In genomic region chr12:101051151-101051550, GRCh38 we compare ENCODE assay signal across 31 cellular contexts.
DNase-seq lines count a peak whose midpoint lies in the region; ATAC-seq, FAIRE-seq and TF ChIP-seq lines count a peak whose summit lies in the region.
"Had no signal": no experiment of that assay in that cellular context is flagged by ENCODE, and none has a peak within 500 bp of the region (broad histone marks: within the 10 kb centered on the region; RNA-seq: fewer than 3 reads in every experiment).

No MANE protein-coding gene starts in this region.

- H3K27ac ChIP-seq in PC-3 (ENCODE audit: low read length) (peak overlapping the region; percentile 60), trophoblast cell (ENCODE audit: low read depth, low read length) (peak overlapping the region; percentile 54), HepG2 (ENCODE audit: extremely low read length, insufficient read depth, low read length) (no peak overlapping the region)
- H3K27ac ChIP-seq: heart right ventricle, WERI-Rb-1 had no signal

- peaks cover 9% of the 10 kb centered on the region; the same call in 1 of the 2 replicates for H3K4me1 ChIP-seq in PC-3 (ENCODE audit: insufficient read depth, low read length)
- peaks cover 5 to 7% of the 10 kb centered on the region in 2 experiments for H3K4me1 ChIP-seq in trophoblast cell (ENCODE audit: control insufficient read depth in 1 of 2, insufficient read depth in 2 of 2, low read length in 2 of 2)
- H3K4me1 ChIP-seq in BE2C: no peaks in the 10 kb centered on the region
- peaks cover 21% of the 10 kb centered on the region for H3K4me1 ChIP-seq in HepG2 (ENCODE audit: insufficient read depth, low read length)
- H3K4me1 ChIP-seq: Peyer's patch had no signal

- no peak overlapping the region for H3K27ac Mint-ChIP-seq in activated T-cell treated with anti-CD3 and anti-CD28 coated beads, Interleukin-2, amount 50 U/mL, for 72 hours
- H3K27ac Mint-ChIP-seq: activated naive CD8-positive, alpha-beta T cell; B cell; effector memory CD8-positive, alpha-beta T cell had no signal

- H4K91ac ChIP-seq in trophoblast cell (ENCODE audit: low read depth, low read length): no peak overlapping the region

- no peak overlapping the region for H4K12ac ChIP-seq in trophoblast cell (ENCODE audit: low read depth, low read length)

- H3K36me3 ChIP-seq in BJ (ENCODE audit: control insufficient read depth, insufficient read depth, low read length) (no peaks in the 10 kb centered on the region), PC-3 (ENCODE audit: low read depth, low read length) (no peaks in the 10 kb centered on the region), trophoblast cell (ENCODE audit: control insufficient read depth in 1 of 2, insufficient read depth in 2 of 2, low read length in 2 of 2) (peaks cover 0 to 2% of the 10 kb centered on the region in 2 experiments), BE2C (no peaks in the 10 kb centered on the region), HepG2 (replicated peaks in 1 of 2; ENCODE audit: control insufficient read depth in 1 of 2, insufficient read depth in 2 of 2, low read length in 2 of 2) (no peaks in the 10 kb centered on the region)
- H3K36me3 ChIP-seq: HAP-1, heart right ventricle, ovary, Peyer's patch, WERI-Rb-1 had no signal

- no peak overlapping the region for H2BK5ac ChIP-seq in trophoblast cell (ENCODE audit: low read depth, low read length, poor library complexity)

- no peak overlapping the region for H4K8ac ChIP-seq in trophoblast cell (ENCODE audit: low read depth, low read length)

- H4K20me1 ChIP-seq in PC-3 (ENCODE audit: low read length) (no peaks in the 10 kb centered on the region), HepG2 (ENCODE audit: insufficient read depth, low read length) (no peaks in the 10 kb centered on the region)

- peaks cover 4% of the 10 kb centered on the region for H3K79me1 ChIP-seq in trophoblast cell (ENCODE audit: low read length)

- DNase-seq in BJ (ENCODE audit: low read depth) (peak; percentile 39), PC-3 (no peak), fibroblast of gingiva (ENCODE audit: low read depth) (peak; percentile 12), trophoblast cell (peak in 1 of 2 donors; percentile 13), BE2C (no peak), HepG2 (ENCODE audit: low spot score) (no peak)
- DNase-seq in activated T-cell treated with anti-CD3 and anti-CD28 coated beads, Interleukin-2, amount 50 U/mL, for 72 hours: no peak
- DNase-seq: activated CD4-positive, alpha-beta T cell treated with anti-CD3 and anti-CD28 coated beads for 4 hours; activated effector memory CD4-positive, alpha-beta T cell treated with Interleukin-2 at 50 U/mL for 16 hours; aorta; caudate nucleus; cortex of kidney; effector memory CD8-positive, alpha-beta T cell; foreskin melanocyte; heart right ventricle; Kasumi-1; NCI-H2107; nephron progenitor cell; ovary; Peyer's patch; SIG-M5; small intestine; stimulated activated naive CD4-positive, alpha-beta T cell treated with Interleukin-2 at 50 U/mL for 16 hours; T1000; WERI-Rb-1 had no signal

- H2BK12ac ChIP-seq in trophoblast cell (ENCODE audit: low read length): no peak overlapping the region

- no peak overlapping the region for H3K18ac ChIP-seq in trophoblast cell (ENCODE audit: low read length)

- no peaks in the 10 kb centered on the region for H3K4me1 Mint-ChIP-seq in activated T-cell treated with anti-CD3 and anti-CD28 coated beads, Interleukin-2, amount 50 U/mL, for 72 hours (ENCODE audit: low read depth)
- H3K4me1 Mint-ChIP-seq: B cell had no signal

- H3K27me3 Mint-ChIP-seq in activated T-cell treated with anti-CD3 and anti-CD28 coated beads, Interleukin-2, amount 50 U/mL, for 72 hours (ENCODE audit: low read depth): no peaks in the 10 kb centered on the region
- H3K27me3 Mint-ChIP-seq: activated naive CD8-positive, alpha-beta T cell; B cell; effector memory CD8-positive, alpha-beta T cell had no signal

- H3K9me3 Mint-ChIP-seq in activated T-cell treated with anti-CD3 and anti-CD28 coated beads, Interleukin-2, amount 50 U/mL, for 72 hours: peaks cover 0 to 1% of the 10 kb centered on the region in 2 donors
- H3K9me3 Mint-ChIP-seq: effector memory CD8-positive, alpha-beta T cell; nephron progenitor cell had no signal

- H3K9me3 ChIP-seq in PC-3 (ENCODE audit: low read length): no peaks in the 10 kb centered on the region
- no peaks in the 10 kb centered on the region for H3K9me3 ChIP-seq in trophoblast cell (ENCODE audit: insufficient read depth, low read depth, low read length)
- H3K9me3 ChIP-seq in BE2C: no peaks in the 10 kb centered on the region; the same call in 1 of the 2 replicates
- no peaks in the 10 kb centered on the region for H3K9me3 ChIP-seq in HepG2 (ENCODE audit: low read length)
- H3K9me3 ChIP-seq: A549, HAP-1, ovary, Peyer's patch had no signal

- TF ChIP-seq EP300 in HepG2 (IDR thresholded peaks at IDR 0.05; ENCODE audit: low read depth in 2 of 2, low read length in 2 of 2) (no peak), HepG2 (CRISPR knock-in tag; IDR thresholded peaks at IDR 0.05; ENCODE audit: borderline replicate concordance) (no peak)

- TF ChIP-seq POLR2A in HepG2 (IDR thresholded peaks at IDR 0.05; ENCODE audit: insufficient read depth in 1 of 2, low read depth in 2 of 2, low read length in 2 of 2): no peak

- no peaks in the 10 kb centered on the region for H3K9me2 ChIP-seq in PC-3 (replicated peaks; ENCODE audit: low read length)

- no peaks in the 10 kb centered on the region for H3K79me2 ChIP-seq in PC-3 (ENCODE audit: low read length)
- H3K79me2 ChIP-seq in trophoblast cell (ENCODE audit: control insufficient read depth, insufficient read depth, low read length, poor library complexity): no peaks in the 10 kb centered on the region
- no peaks in the 10 kb centered on the region for H3K79me2 ChIP-seq in HepG2 (ENCODE audit: insufficient read depth, low read length)

- no TSS peak for BruUV-seq in PC-3 (replicated peaks; lab: Mats Ljungman, UMichigan)
- no TSS peak for BruUV-seq in HepG2 (replicated peaks; lab: Mats Ljungman, UMichigan)

- peak overlapping the region; percentile 76 for H2BK120ac ChIP-seq in trophoblast cell (ENCODE audit: insufficient read depth, low read length, poor library complexity)

- H3F3A ChIP-seq in PC-3 (ENCODE audit: low read length, unreplicated experiment): no peaks in the 10 kb centered on the region

- H3K4me2 ChIP-seq in PC-3 (ENCODE audit: low read length) (peak overlapping the region; percentile 37; the same call in 1 of the 2 replicates), trophoblast cell (ENCODE audit: low read length) (no peak overlapping the region), HepG2 (ENCODE audit: low read depth, low read length) (no peak overlapping the region)

- no peak overlapping the region for H2AFZ ChIP-seq in PC-3 (ENCODE audit: low read length)
- no peak overlapping the region for H2AFZ ChIP-seq in trophoblast cell (ENCODE audit: insufficient read depth, low read length, poor library complexity)
- H2AFZ ChIP-seq in HepG2 (ENCODE audit: low read length): no peak overlapping the region

- POLR2A ChIA-PET in BJ (lab: Charles Lee) (interaction anchor here (0.6 kb wide), 1 partner anchor 88 kb away, joined by 4 read pairs; no protein-coding TSS in a partner anchor), PC-3 (lab: Charles Lee; ENCODE audit: unreplicated experiment) (no interaction called here), HepG2 (lab: Yijun Ruan, JAX) (no interaction called here)

- no peak for TF ChIP-seq RAD21 in HepG2 (CRISPR knock-in tag; IDR thresholded peaks at IDR 0.05)

- H3K4me3 ChIP-seq in BJ (ENCODE audit: low read depth, low read length) (no peak overlapping the region), PC-3 (ENCODE audit: low read length) (no peak overlapping the region), trophoblast cell (ENCODE audit: low read depth, low read length) (no peak overlapping the region), BE2C (ENCODE audit: low read depth, low read length) (no peak overlapping the region), HepG2 (replicated peaks in 1 of 3; ENCODE audit: insufficient read depth in 1 of 3, low read depth in 2 of 3, low read length in 3 of 3) (no peak overlapping the region)
- H3K4me3 ChIP-seq: A549, HAP-1, heart right ventricle, ovary, Peyer's patch had no signal

- ATAC-seq in PC-3 (no peak), HG02623 (IDR thresholded peaks at IDR 0.05; ENCODE audit: unreplicated experiment) (no peak), HepG2 (no peak)
- no peak for ATAC-seq in activated T-cell treated with anti-CD3 and anti-CD28 coated beads, Interleukin-2, amount 50 U/mL, for 72 hours (replicated peaks in 1 of 2)
- ATAC-seq: effector memory CD8-positive, alpha-beta T cell; heart right ventricle had no signal

- intact Hi-C loops in PC-3 (cut with micrococcal nuclease) (no loop called here), HepG2 (cut with micrococcal nuclease; ENCODE audit: unreplicated experiment) (no loop called here)

- in situ Hi-C loops in HepG2 (cut with HindIII; ENCODE audit: extremely low pct_ligation_motif_present, low pct_unique_long_range_greater_than_20kb): no loop called here

- FAIRE-seq in HepG2 (lab: Jason Lieb, UNC): no peak
- FAIRE-seq: A549, GM12892, small intestine had no signal

- H3K14ac ChIP-seq in trophoblast cell (ENCODE audit: low read length): no peak overlapping the region

- no peaks in the 10 kb centered on the region for H3K27me3 ChIP-seq in BJ (ENCODE audit: control insufficient read depth, insufficient read depth, low read length)
- no peaks in the 10 kb centered on the region for H3K27me3 ChIP-seq in PC-3 (ENCODE audit: low read length)
- H3K27me3 ChIP-seq in trophoblast cell (ENCODE audit: insufficient read depth, low read length): no peaks in the 10 kb centered on the region
- H3K27me3 ChIP-seq in BE2C: no peaks in the 10 kb centered on the region
- H3K27me3 ChIP-seq in HepG2 (ENCODE audit: control insufficient read depth in 1 of 2, insufficient read depth in 2 of 2, low read length in 2 of 2): no peaks in the 10 kb centered on the region; a peak in 1 of 5 replicates
- H3K27me3 ChIP-seq: heart right ventricle, ovary, Peyer's patch had no signal

- no peak overlapping the region for H2AK5ac ChIP-seq in trophoblast cell (ENCODE audit: low read length)

- H3K4me3 Mint-ChIP-seq in activated T-cell treated with anti-CD3 and anti-CD28 coated beads, Interleukin-2, amount 50 U/mL, for 72 hours: no peak overlapping the region
- H3K4me3 Mint-ChIP-seq: activated naive CD8-positive, alpha-beta T cell; B cell; effector memory CD8-positive, alpha-beta T cell; nephron progenitor cell had no signal

- no peak overlapping the region for H3K4ac ChIP-seq in trophoblast cell (ENCODE audit: low read depth, low read length)

- H3K23ac ChIP-seq in trophoblast cell (ENCODE audit: low read length): no peak overlapping the region

- no peaks in the 10 kb centered on the region for H3K36me3 Mint-ChIP-seq in activated T-cell treated with anti-CD3 and anti-CD28 coated beads, Interleukin-2, amount 50 U/mL, for 72 hours (ENCODE audit: insufficient read depth in 2 of 2)
- H3K36me3 Mint-ChIP-seq: activated naive CD8-positive, alpha-beta T cell had no signal

- H3K9ac ChIP-seq in PC-3 (ENCODE audit: low read length): no peak overlapping the region
- H3K9ac ChIP-seq in trophoblast cell (ENCODE audit: low read length): no peak overlapping the region
- no peak overlapping the region for H3K9ac ChIP-seq in HepG2 (ENCODE audit: insufficient read depth, low read depth, low read length)

- TF ChIP-seq CTCF in BJ (IDR thresholded peaks at IDR 0.05; ENCODE audit: insufficient read depth, low read depth, low read length) (no peak), PC-3 (conservative IDR thresholded peaks at IDR 0.05; ENCODE audit: low read depth, low read length) (no peak), BE2C (IDR thresholded peaks at IDR 0.05; ENCODE audit: low read depth, low read length) (no peak), HepG2 (CRISPR knock-in tag; IDR thresholded peaks at IDR 0.05) (no peak)

- CTCF ChIA-PET in BJ (lab: Yijun Ruan, JAX): interaction anchor here (1.5 kb wide), 1 partner anchor 9 kb away, joined by 3 read pairs; no protein-coding TSS in a partner anchor
- CTCF ChIA-PET in PC-3 (lab: Charles Lee): no interaction called here
- CTCF ChIA-PET in HepG2 (lab: Yijun Ruan, JAX; ENCODE audit: low intra/inter-chr PET ratio, low total read pairs): no interaction called here

Comparison
In these comparisons a context has a peak if more than half of its experiments do, and no peak if none do; other contexts are left out.
1. DNase-seq: peak in BJ (single experiment) and fibroblast of gingiva (single experiment); none in PC-3 (single experiment), BE2C (single experiment), activated T-cell treated with anti-CD3 and anti-CD28 coated beads, Interleukin-2, amount 50 U/mL, for 72 hours (0 of 2) and HepG2 (single experiment).